In the genomic region with DNA sequence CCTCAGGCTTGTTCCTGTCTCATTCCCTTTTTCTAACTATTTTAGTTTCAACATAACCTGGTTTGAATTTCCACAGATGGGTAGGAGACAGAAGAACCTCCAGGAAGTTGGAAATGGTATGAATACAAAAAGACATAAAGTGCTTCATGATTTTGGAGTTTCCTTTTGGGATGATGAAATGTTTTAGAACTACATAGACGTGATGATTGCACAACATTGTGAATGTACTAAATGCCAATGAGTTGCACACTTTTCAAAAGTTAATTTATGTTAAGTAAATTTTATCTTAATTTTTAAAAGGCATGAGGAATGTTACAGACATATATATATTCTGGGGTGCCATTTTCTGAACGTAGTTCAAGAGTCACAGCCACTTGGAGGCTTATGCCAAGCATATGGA, we compare ENCODE assay signal across 24 cellular contexts. TPM values are rescaled to one million over a fixed set of nuclear protein-coding genes. Genes with fewer than 3 reads are reported as not detected.
DNase-seq lines count a peak whose midpoint lies in the region; ATAC-seq and TF ChIP-seq lines count a peak whose summit lies in the region.
"Had no signal": no experiment of that assay in that cellular context is flagged by ENCODE, and none has a peak within 500 bp of the region (broad histone marks: within the 10 kb centered on the region; RNA-seq: fewer than 3 reads in every experiment).

No MANE protein-coding gene starts in this region.

- TF ChIP-seq POLR2A in suprapubic skin (IDR thresholded peaks at IDR 0.05), result no peak

- peak; percentile 2 to 10 for DNase-seq in AML-193 (lab: John Stamatoyannopoulos, UW)
- peak; percentile 2 for DNase-seq in HCEC 1CT
- peak; percentile 10 for DNase-seq in amniotic epithelial cell (ENCODE audit: low read depth)
- peak; percentile 16 for DNase-seq in fibroblast of villous mesenchyme (ENCODE audit: low read depth)
- no peak for DNase-seq in left cardiac atrium
- DNase-seq in suprapubic skin (ENCODE audit: low spot score in 2 of 2), result no peak
- no peak for DNase-seq in head of caudate nucleus
- DNase-seq in cortex of kidney (lab: John Stamatoyannopoulos, UW), result no peak
- DNase-seq: DMS153, DND-41, Kasumi-1, NCI-H1092, NCI-H1417 treated with DMSO at 0.1 percent for 48 hours, NCI-H1694 treated with DMSO at 0.1 percent for 48 hours, NCI-H2081, NCI-H2227 treated with DMSO at 0.1 percent for 48 hours, NCI-H526 treated with DMSO at 0.1 percent for 48 hours, Peyer's patch, SHP77 treated with DMSO at 0.1 percent for 48 hours had no signal

- no peak for TF ChIP-seq CTCF in fibroblast of villous mesenchyme (IDR thresholded peaks at IDR 0.05; ENCODE audit: insufficient read depth, low read depth, low read length)
- no peak for TF ChIP-seq CTCF in suprapubic skin (IDR thresholded peaks at IDR 0.05)

- no peaks in the 10 kb centered on the region for H3K4me1 ChIP-seq in suprapubic skin
- H3K4me1 ChIP-seq: Peyer's patch had no signal

- peaks cover 2% of the 10 kb centered on the region for H3K27me3 ChIP-seq in suprapubic skin
- H3K27me3 ChIP-seq: Peyer's patch had no signal

- H3K27ac ChIP-seq in suprapubic skin, result no peak overlapping the region
- H3K27ac ChIP-seq: HL-60, Peyer's patch had no signal

- H3K9me3 ChIP-seq in suprapubic skin, result no peaks in the 10 kb centered on the region

- intact Hi-C loops in left cardiac atrium (cut with DNase I) (no loop called here), head of caudate nucleus (cut with DNase I) (no loop called here)

- no peak overlapping the region for H3K4me3 ChIP-seq in fibroblast of villous mesenchyme (ENCODE audit: low read depth, low read length)
- no peak overlapping the region for H3K4me3 ChIP-seq in suprapubic skin
- H3K4me3 ChIP-seq: Peyer's patch had no signal

- whole genome bisulfite sequencing in suprapubic skin, result 21% methylated on average over 2 of the region's 2 CpGs

- ATAC-seq in left cardiac atrium, result no peak

- no peaks in the 10 kb centered on the region for H3K36me3 ChIP-seq in suprapubic skin
- H3K36me3 ChIP-seq: Peyer's patch had no signal

- no peak for TF ChIP-seq EP300 in suprapubic skin (IDR thresholded peaks at IDR 0.05)

RNA-seq across cellular contexts. Expression of gene IBSP, which starts 41.1 kb away (rescaled TPM):
- total RNA-seq in fibroblast of villous mesenchyme (not detected in 2 replicates), left cardiac atrium (not detected), suprapubic skin (not detected)
- total RNA-seq: A673, H1, M059J, NCI-H460, Peyer's patch had no signal

Comparison
In these comparisons a context has a peak if more than half of its experiments do, and no peak if none do; other contexts are left out.
1. DNase-seq: peak in AML-193 (2 of 2), HCEC 1CT (single experiment), amniotic epithelial cell (single experiment) and fibroblast of villous mesenchyme (single experiment); none in left cardiac atrium (single experiment), suprapubic skin (0 of 2), head of caudate nucleus (0 of 42) and cortex of kidney (single experiment).